Comparison of ENCODE assay signal across 15 cellular contexts in the genomic region with DNA sequence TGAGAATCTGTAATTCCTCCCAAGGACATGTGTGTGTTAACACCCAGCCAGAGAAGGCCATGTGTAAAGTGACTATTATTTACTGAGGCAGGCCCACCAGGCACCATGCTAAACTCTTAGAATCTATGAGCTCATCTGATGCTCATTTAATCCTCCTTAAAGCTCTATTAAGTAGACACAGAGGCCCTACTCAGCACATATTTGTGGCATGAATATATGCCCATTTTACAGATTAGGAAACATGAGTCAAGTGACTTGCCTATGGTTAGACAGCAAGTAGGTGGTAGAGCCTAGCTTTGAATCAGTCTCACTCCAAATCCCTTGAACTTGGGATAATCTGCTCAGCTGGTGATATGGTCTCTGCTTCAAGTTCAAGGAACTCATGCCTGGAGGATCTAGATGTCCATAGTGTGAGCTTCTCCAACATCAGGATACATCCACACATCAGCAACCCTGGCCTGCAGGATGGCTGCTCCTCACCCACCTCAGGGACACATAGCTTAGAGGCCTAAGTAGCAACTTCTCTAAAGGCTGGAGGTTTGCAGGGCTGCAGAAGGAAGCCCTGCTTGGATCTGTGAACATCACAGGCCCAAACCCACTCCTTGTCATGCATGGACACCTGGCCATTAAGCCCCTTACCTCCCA.
DNase-seq lines count a peak whose midpoint lies in the region; ATAC-seq and TF ChIP-seq lines count a peak whose summit lies in the region.
"Had no signal": no experiment of that assay in that cellular context is flagged by ENCODE, and none has a peak within 500 bp of the region (broad histone marks: within the 10 kb centered on the region; RNA-seq: fewer than 3 reads in every experiment).

No MANE protein-coding gene starts in this region.

- TF ChIP-seq CTCF in VCaP (conservative IDR thresholded peaks at IDR 0.05) (no peak), type B pancreatic cell (conservative IDR thresholded peaks at IDR 0.05) (no peak), mammary epithelial cell (conservative IDR thresholded peaks at IDR 0.05 in 1 of 2, IDR thresholded peaks at IDR 0.05 in 1 of 2; ENCODE audit: extremely low read depth in 1 of 2, insufficient read depth in 1 of 2, low read depth in 1 of 2, low read length in 2 of 2) (no peak)

- peak; percentile 35 for DNase-seq in RKO (ENCODE audit: low spot score)
- DNase-seq in type B pancreatic cell (ENCODE audit: extremely low spot score, unreplicated experiment), result no peak
- DNase-seq in activated CD4-positive, alpha-beta T cell treated with anti-CD3 and anti-CD28 coated beads for 1 hour, result no peak
- DNase-seq in mammary epithelial cell, result no peak
- DNase-seq: BE2C; CD4-positive, alpha-beta memory T cell; DMS79; GOT3; H9 had no signal

- H3K4me3 ChIP-seq in mammary epithelial cell (replicated peaks in 1 of 3; ENCODE audit: insufficient read depth in 1 of 3, low read depth in 2 of 3, low read length in 3 of 3), result no peak overlapping the region
- H3K4me3 ChIP-seq: A549, GM12878 had no signal

- H3K27ac Mint-ChIP-seq in type B pancreatic cell, result peak overlapping the region; percentile 56
- H3K27ac Mint-ChIP-seq: CD4-positive, alpha-beta memory T cell; H9 had no signal

- no peak overlapping the region for H3K4me2 ChIP-seq in mammary epithelial cell (ENCODE audit: insufficient read depth, low read depth, low read length)
- H3K4me2 ChIP-seq: A549 had no signal

- peak; percentile 68 for ATAC-seq in esophagus mucosa
- no peak for ATAC-seq in GM21576 (IDR thresholded peaks at IDR 0.05; ENCODE audit: unreplicated experiment)
- ATAC-seq: A549, GM12878 had no signal

- BruUV-seq in mammary epithelial cell (replicated peaks; lab: Mats Ljungman, UMichigan), result no TSS peak

- in situ Hi-C loops in mammary epithelial cell (cut with MboI; ENCODE audit: low sequenced_read_pairs in 2 of 2), result no loop called here

- no peaks in the 10 kb centered on the region for H4K20me1 ChIP-seq in mammary epithelial cell (ENCODE audit: insufficient read depth, low read length)

- H3K36me3 ChIP-seq in mammary epithelial cell (ENCODE audit: insufficient read depth, low read length), result no peaks in the 10 kb centered on the region
- H3K36me3 ChIP-seq: BE2C had no signal

- H3K4me3 Mint-ChIP-seq in type B pancreatic cell, result no peak overlapping the region
- H3K4me3 Mint-ChIP-seq: CD4-positive, alpha-beta memory T cell; H9 had no signal

- peaks cover 9% of the 10 kb centered on the region for H3K36me3 Mint-ChIP-seq in type B pancreatic cell
- H3K36me3 Mint-ChIP-seq: CD4-positive, alpha-beta memory T cell had no signal

- peaks cover 20% of the 10 kb centered on the region for H3K4me1 Mint-ChIP-seq in type B pancreatic cell (ENCODE audit: unreplicated experiment)
- H3K4me1 Mint-ChIP-seq: CD4-positive, alpha-beta memory T cell had no signal

- H3K4me1 ChIP-seq in mammary epithelial cell (ENCODE audit: insufficient read depth, low read length), result no peaks in the 10 kb centered on the region
- H3K4me1 ChIP-seq: A549, BE2C had no signal

- no peak overlapping the region for H3K9ac ChIP-seq in mammary epithelial cell (ENCODE audit: insufficient read depth, low read length)

- H3K27me3 ChIP-seq in mammary epithelial cell (ENCODE audit: insufficient read depth, low read length), result no peaks in the 10 kb centered on the region
- H3K27me3 ChIP-seq: BE2C had no signal

- H3K9me3 ChIP-seq in mammary epithelial cell (replicated peaks; ENCODE audit: insufficient read depth, low read length), result no peaks in the 10 kb centered on the region
- H3K9me3 ChIP-seq: A549, BE2C had no signal

- H3K27me3 Mint-ChIP-seq in type B pancreatic cell, result no peaks in the 10 kb centered on the region

- H3K79me2 ChIP-seq in mammary epithelial cell (ENCODE audit: insufficient read depth, low read length), result no peaks in the 10 kb centered on the region

- H3K27ac ChIP-seq in VCaP (peak overlapping the region; percentile 36; the same call in 1 of the 2 replicates), mammary epithelial cell (ENCODE audit: insufficient read depth, low read depth, low read length) (no peak overlapping the region)
- H3K27ac ChIP-seq: A549, C4-2B had no signal

- intact Hi-C loops in mammary epithelial cell (cut with micrococcal nuclease), result no loop called here

- CTCF ChIA-PET in mammary epithelial cell (lab: Charles Lee; ENCODE audit: low non-redundant PET), result no interaction called here

- H2AFZ ChIP-seq in mammary epithelial cell (ENCODE audit: low read depth, low read length), result no peak overlapping the region

- peaks cover 4% of the 10 kb centered on the region for H3K9me3 Mint-ChIP-seq in type B pancreatic cell
- H3K9me3 Mint-ChIP-seq: CD4-positive, alpha-beta memory T cell; H9 had no signal

- dilution Hi-C loops in mammary epithelial cell (cut with HindIII; ENCODE audit: low sequenced_read_pairs), result no loop called here
